24 cellular contexts compared by ENCODE assay signal in genomic region chr6:90386796-90387390, GRCh38.
DNase-seq lines count a peak whose midpoint lies in the region; ATAC-seq lines count a peak whose summit lies in the region.
"Had no signal": no experiment of that assay in that cellular context is flagged by ENCODE, and none has a peak within 500 bp of the region (broad histone marks: within the 10 kb centered on the region; RNA-seq: fewer than 3 reads in every experiment).

No MANE protein-coding gene starts in this region.

- DNase-seq in left ventricle myocardium superior (no peak), cardiac septum (ENCODE audit: low spot score) (no peak), RPMI7951 (ENCODE audit: low read depth) (peak; percentile 46), left lobe of liver (ENCODE audit: low spot score) (peak; percentile 65), superior temporal gyrus (ENCODE audit: extremely low spot score) (peak; percentile 26), NCI-H345 (lab: John Stamatoyannopoulos, UW) (no peak)
- no peak for DNase-seq in activated CD4-positive, CD25-positive, alpha-beta regulatory T cell (lab: John Stamatoyannopoulos, UW)
- DNase-seq: ACHN; activated CD4-positive, alpha-beta memory T cell treated with anti-CD3 and anti-CD28 coated beads, Interleukin-2, amount 10 ng/mL, durations not matched to agents 7 days and 5 days; activated effector memory CD4-positive, alpha-beta T cell treated with anti-CD3 and anti-CD28 coated beads, Interleukin-2, amount 50 U/mL, for 16 hours; body of pancreas; Caco-2; DMS79 treated with DMSO at 0.1 percent for 48 hours; effector CD4-positive, alpha-beta T cell; erythroblast; foreskin fibroblast; NCI-H1048; NCI-H2029; NCI-H226; NCI-H774; SIG-M5; stimulated activated CD4-positive, alpha-beta T cell treated with anti-CD3 and anti-CD28 coated beads, Interleukin-4, amount 100 ng/mL, for 1 hour; stimulated activated naive CD4-positive, alpha-beta T cell had no signal

- intact Hi-C loops in left ventricle myocardium superior (cut with micrococcal nuclease): no loop called here
- intact Hi-C loops in cardiac septum (cut with DNase I): loop anchor here (5.0 kb wide), 1 partner anchor 415 kb away; no protein-coding TSS in a partner anchor

- ATAC-seq in left ventricle myocardium superior (peak; percentile 61), left lobe of liver (peak; percentile 99), GM21529 (IDR thresholded peaks at IDR 0.05; ENCODE audit: unreplicated experiment) (no peak)
- ATAC-seq: body of pancreas had no signal

Comparison
In these comparisons a context has a peak if more than half of its experiments do, and no peak if none do; other contexts are left out.
1. DNase-seq: peak in RPMI7951 (single experiment), left lobe of liver (single experiment) and superior temporal gyrus (single experiment); none in left ventricle myocardium superior (single experiment), cardiac septum (single experiment), NCI-H345 (single experiment) and activated CD4-positive, CD25-positive, alpha-beta regulatory T cell (0 of 4).